ENCODE assay signal across 9 cellular contexts in genomic region chr2:64918220-64918886, GRCh38.
A peak's percentile ranks its signal among the peaks of the same experiment; 100 is the strongest.
DNase-seq lines count a peak whose midpoint lies in the region; ATAC-seq and TF ChIP-seq lines count a peak whose summit lies in the region.
"Had no signal": no experiment of that assay in that cellular context is flagged by ENCODE, and none has a peak within 500 bp of the region (broad histone marks: within the 10 kb centered on the region; RNA-seq: fewer than 3 reads in every experiment).

No MANE protein-coding gene starts in this region.

- H3K27ac Mint-ChIP-seq in activated T-cell treated with anti-CD3 and anti-CD28 coated beads, Interleukin-2, amount 50 U/mL, for 24 hours = peak overlapping the region; percentile 93
- peak overlapping the region; percentile 92 for H3K27ac Mint-ChIP-seq in activated naive CD8-positive, alpha-beta T cell treated with anti-CD3 and anti-CD28 coated beads, Interleukin-2, amount 10 ng/mL, durations not matched to agents 7 days and 5 days

- no peaks in the 10 kb centered on the region for H3K27me3 Mint-ChIP-seq in activated T-cell treated with anti-CD3 and anti-CD28 coated beads, Interleukin-2, amount 50 U/mL, for 24 hours
- H3K27me3 Mint-ChIP-seq in activated naive CD8-positive, alpha-beta T cell treated with anti-CD3 and anti-CD28 coated beads, Interleukin-2, amount 10 ng/mL, durations not matched to agents 7 days and 5 days = peaks cover 2% of the 10 kb centered on the region

- no peaks in the 10 kb centered on the region for H3K9me3 ChIP-seq in thymus (ENCODE audit: control insufficient read depth)

- peaks cover 27% of the 10 kb centered on the region for H3K4me1 ChIP-seq in thymus (ENCODE audit: control insufficient read depth, insufficient read depth, low read length)

- no peak overlapping the region for H3K27ac ChIP-seq in thymus (ENCODE audit: low read depth)

- peak overlapping the region; percentile 88 for H3K4me3 Mint-ChIP-seq in activated T-cell treated with anti-CD3 and anti-CD28 coated beads, Interleukin-2, amount 50 U/mL, for 24 hours
- peak overlapping the region; percentile 91 for H3K4me3 Mint-ChIP-seq in activated naive CD8-positive, alpha-beta T cell treated with anti-CD3 and anti-CD28 coated beads, Interleukin-2, amount 10 ng/mL, durations not matched to agents 7 days and 5 days

- POLR2A ChIA-PET in activated naive CD8-positive, alpha-beta T cell treated with anti-CD3 and anti-CD28 coated beads, Interleukin-2, amount 10 ng/mL, durations not matched to agents 7 days and 5 days (lab: Charles Lee) = interaction anchor here (0.5 to 5.0 kb wide), 10 partner anchors 22 to 244 kb away, joined by 3 to 24 read pairs (median 3); partner anchors contain the start of gene SLC1A4

- H3K27me3 ChIP-seq in kidney epithelial cell (ENCODE audit: control insufficient read depth, insufficient read depth, low read length) = no peaks in the 10 kb centered on the region
- H3K27me3 ChIP-seq in thymus (ENCODE audit: control insufficient read depth, insufficient read depth) = no peaks in the 10 kb centered on the region

- DNase-seq in activated T-cell treated with anti-CD3 and anti-CD28 coated beads, Interleukin-2, amount 50 U/mL, for 24 hours = no peak
- DNase-seq in activated T-cell treated with anti-CD3 and anti-CD28 coated beads, Interleukin-2, amount 50 U/mL, for 1 hour = no peak
- no peak for DNase-seq in activated naive CD8-positive, alpha-beta T cell treated with anti-CD3 and anti-CD28 coated beads, Interleukin-2, amount 10 ng/mL, durations not matched to agents 7 days and 5 days
- no peak for DNase-seq in kidney epithelial cell (ENCODE audit: low read depth)
- no peak for DNase-seq in dermis blood vessel endothelial cell
- no peak for DNase-seq in AML-193 (lab: John Stamatoyannopoulos, UW)
- DNase-seq: NCI-H524 treated with DMSO at 0.1 percent for 48 hours had no signal

- peaks cover 6% of the 10 kb centered on the region for H3K4me1 Mint-ChIP-seq in activated T-cell treated with anti-CD3 and anti-CD28 coated beads, Interleukin-2, amount 50 U/mL, for 24 hours (ENCODE audit: low read depth)
- peaks cover 17% of the 10 kb centered on the region for H3K4me1 Mint-ChIP-seq in activated naive CD8-positive, alpha-beta T cell treated with anti-CD3 and anti-CD28 coated beads, Interleukin-2, amount 10 ng/mL, durations not matched to agents 7 days and 5 days

- WGBS in thymus = 94% methylated on average over 8 of the region's 8 CpGs

- no peak for TF ChIP-seq CTCF in kidney epithelial cell (IDR thresholded peaks at IDR 0.05; ENCODE audit: insufficient read depth, low read length, poor library complexity, severe bottlenecking)

- H3K9me3 Mint-ChIP-seq in activated T-cell treated with anti-CD3 and anti-CD28 coated beads, Interleukin-2, amount 50 U/mL, for 24 hours = no peaks in the 10 kb centered on the region
- no peaks in the 10 kb centered on the region for H3K9me3 Mint-ChIP-seq in activated naive CD8-positive, alpha-beta T cell treated with anti-CD3 and anti-CD28 coated beads, Interleukin-2, amount 10 ng/mL, durations not matched to agents 7 days and 5 days

- H3K4me3 ChIP-seq in kidney epithelial cell (ENCODE audit: low read depth, low read length) = peak overlapping the region; percentile 27
- H3K4me3 ChIP-seq in thymus (ENCODE audit: low read length) = peak overlapping the region; percentile 72

- no peak for ATAC-seq in activated naive CD8-positive, alpha-beta T cell treated with anti-CD3 and anti-CD28 coated beads, Interleukin-2, amount 10 ng/mL, durations not matched to agents 7 days and 5 days (ENCODE audit: low read depth)
- ATAC-seq in HG02970 (IDR thresholded peaks at IDR 0.05; ENCODE audit: low FRiP score, unreplicated experiment) = no peak

- H3K36me3 Mint-ChIP-seq in activated T-cell treated with anti-CD3 and anti-CD28 coated beads, Interleukin-2, amount 50 U/mL, for 24 hours (ENCODE audit: low read depth) = no peaks in the 10 kb centered on the region
- H3K36me3 Mint-ChIP-seq in activated naive CD8-positive, alpha-beta T cell treated with anti-CD3 and anti-CD28 coated beads, Interleukin-2, amount 10 ng/mL, durations not matched to agents 7 days and 5 days = no peaks in the 10 kb centered on the region

- H3K36me3 ChIP-seq in kidney epithelial cell (ENCODE audit: control insufficient read depth, insufficient read depth, low read length) (no peaks in the 10 kb centered on the region), thymus (ENCODE audit: control insufficient read depth, insufficient read depth) (no peaks in the 10 kb centered on the region)
